Comparison of ENCODE assay signal across 9 cellular contexts in the genomic region with DNA sequence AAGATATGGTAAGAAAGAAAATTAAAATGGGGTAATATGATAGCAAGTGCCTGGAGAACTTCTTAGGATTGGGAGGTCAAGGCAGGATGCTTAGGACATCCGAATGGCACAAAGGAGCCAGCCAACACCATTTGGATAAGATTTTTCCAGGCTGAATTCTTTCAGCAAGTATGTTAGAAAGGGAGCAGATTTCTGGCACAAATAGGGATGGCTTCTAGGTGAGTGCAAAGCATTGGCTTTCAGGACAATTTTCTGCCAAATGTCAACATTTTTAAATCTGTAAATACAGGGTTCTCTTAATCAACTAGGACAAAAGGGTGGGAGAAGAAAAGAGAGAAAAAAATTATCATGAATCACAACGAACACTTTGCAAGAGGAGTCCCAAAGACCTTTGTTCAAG.
"Had no signal": no experiment of that assay in that cellular context is flagged by ENCODE, and none has a peak within 500 bp of the region (broad histone marks: within the 10 kb centered on the region; RNA-seq: fewer than 3 reads in every experiment).

No MANE protein-coding gene starts in this region.

- H3K27ac ChIP-seq: GM23248 had no signal

- H3K9ac ChIP-seq: GM23248 had no signal

- H3K4me3 ChIP-seq: GM23248, K562 had no signal

- H2AFZ ChIP-seq: GM23248 had no signal

- DNase-seq: GM23248, H9, HCEC 1CT, IMR-90, KG1 had no signal

- FAIRE-seq: H1, H54, HTR-8/SVneo, K562 had no signal
